In the genomic region with DNA sequence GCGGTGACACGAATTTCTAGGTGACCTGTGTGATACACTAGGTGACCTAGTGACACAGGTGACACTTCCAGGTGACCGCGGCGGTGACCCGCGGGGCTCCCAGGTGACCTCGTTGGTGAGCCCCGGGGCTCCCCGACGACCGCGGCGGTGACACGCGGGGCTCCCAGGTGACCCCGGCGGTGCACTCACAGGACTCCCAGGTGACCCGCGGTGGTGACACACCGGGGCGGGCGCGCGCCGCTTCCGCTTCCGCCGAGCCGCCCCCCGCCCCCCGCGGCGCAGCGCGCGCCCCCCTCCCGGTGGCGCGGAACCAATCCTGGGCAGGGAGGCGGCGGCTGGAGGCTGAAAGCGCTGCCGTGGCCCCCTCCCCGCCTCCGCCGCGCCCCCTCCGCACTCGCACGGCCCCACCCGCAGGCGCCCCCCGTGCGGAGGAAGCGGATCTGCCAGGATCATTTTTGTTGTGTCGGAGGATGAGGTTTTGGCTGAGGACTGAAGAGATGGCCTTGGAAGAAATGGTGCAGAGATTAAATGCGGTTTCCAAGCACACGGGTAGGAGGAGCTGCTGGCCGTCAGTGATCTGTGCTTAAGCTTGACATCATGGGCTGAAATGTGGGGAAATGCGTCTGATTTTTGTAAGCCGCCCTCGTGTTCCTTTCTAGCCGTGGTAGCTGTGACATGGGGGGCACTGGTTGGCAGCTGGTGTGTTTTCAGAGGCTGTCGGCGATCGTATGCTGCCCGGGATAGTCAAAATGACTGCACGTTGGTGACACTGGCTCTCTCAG, we compare ENCODE assay signal across 8 cellular contexts. TPM values are rescaled to one million over a fixed set of nuclear protein-coding genes. Genes with fewer than 3 reads are reported as not detected.
DNase-seq lines count a peak whose midpoint lies in the region; ATAC-seq and TF ChIP-seq lines count a peak whose summit lies in the region.

A gene with protein sequence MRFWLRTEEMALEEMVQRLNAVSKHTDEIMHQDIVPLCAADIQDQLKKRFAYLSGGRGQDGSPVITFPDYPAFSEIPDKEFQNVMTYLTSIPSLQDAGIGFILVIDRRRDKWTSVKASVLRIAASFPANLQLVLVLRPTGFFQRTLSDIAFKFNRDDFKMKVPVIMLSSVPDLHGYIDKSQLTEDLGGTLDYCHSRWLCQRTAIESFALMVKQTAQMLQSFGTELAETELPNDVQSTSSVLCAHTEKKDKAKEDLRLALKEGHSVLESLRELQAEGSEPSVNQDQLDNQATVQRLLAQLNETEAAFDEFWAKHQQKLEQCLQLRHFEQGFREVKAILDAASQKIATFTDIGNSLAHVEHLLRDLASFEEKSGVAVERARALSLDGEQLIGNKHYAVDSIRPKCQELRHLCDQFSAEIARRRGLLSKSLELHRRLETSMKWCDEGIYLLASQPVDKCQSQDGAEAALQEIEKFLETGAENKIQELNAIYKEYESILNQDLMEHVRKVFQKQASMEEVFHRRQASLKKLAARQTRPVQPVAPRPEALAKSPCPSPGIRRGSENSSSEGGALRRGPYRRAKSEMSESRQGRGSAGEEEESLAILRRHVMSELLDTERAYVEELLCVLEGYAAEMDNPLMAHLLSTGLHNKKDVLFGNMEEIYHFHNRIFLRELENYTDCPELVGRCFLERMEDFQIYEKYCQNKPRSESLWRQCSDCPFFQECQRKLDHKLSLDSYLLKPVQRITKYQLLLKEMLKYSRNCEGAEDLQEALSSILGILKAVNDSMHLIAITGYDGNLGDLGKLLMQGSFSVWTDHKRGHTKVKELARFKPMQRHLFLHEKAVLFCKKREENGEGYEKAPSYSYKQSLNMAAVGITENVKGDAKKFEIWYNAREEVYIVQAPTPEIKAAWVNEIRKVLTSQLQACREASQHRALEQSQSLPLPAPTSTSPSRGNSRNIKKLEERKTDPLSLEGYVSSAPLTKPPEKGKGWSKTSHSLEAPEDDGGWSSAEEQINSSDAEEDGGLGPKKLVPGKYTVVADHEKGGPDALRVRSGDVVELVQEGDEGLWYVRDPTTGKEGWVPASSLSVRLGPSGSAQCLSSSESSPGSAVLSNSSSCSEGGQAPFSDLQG (plus strand): TSS at position 305 of the 782 bp plus-strand sequence. CDS start 166 bp downstream, at position 471.

- peaks cover 59% of the 10 kb centered on the region for H3K27me3 ChIP-seq in AG04450 (ENCODE audit: control insufficient read depth, insufficient read depth, low read length)
- peaks cover 62% of the 10 kb centered on the region for H3K27me3 ChIP-seq in RWPE2 (ENCODE audit: insufficient read depth, poor library complexity, severe bottlenecking)
- H3K27me3 ChIP-seq in heart right ventricle: peaks cover 0 to 34% (median 7%) of the 10 kb centered on the region in 7 donors

- no peaks in the 10 kb centered on the region for H3K36me3 Mint-ChIP-seq in activated naive CD4-positive, alpha-beta T cell treated with anti-CD3 and anti-CD28 coated beads, Interleukin-2, amount 50 U/mL, for 24 hours
- H3K36me3 Mint-ChIP-seq in type B pancreatic cell: no peaks in the 10 kb centered on the region

- H3K4me3 Mint-ChIP-seq in activated naive CD4-positive, alpha-beta T cell treated with anti-CD3 and anti-CD28 coated beads, Interleukin-2, amount 50 U/mL, for 24 hours: peak within 1 kb of the TSS; percentile 93
- peak within 1 kb of the TSS; percentile 94 for H3K4me3 Mint-ChIP-seq in type B pancreatic cell

- intact Hi-C loops in heart right ventricle (cut with DNase I): loop anchor here in 1 of 10 donors (5.0 kb wide), 1 partner anchor 253 kb away; no protein-coding TSS in a partner anchor
- intact Hi-C loops in posterior vena cava (cut with DNase I): no loop called here

- peaks cover 40% of the 10 kb centered on the region for H3K4me1 Mint-ChIP-seq in activated naive CD4-positive, alpha-beta T cell treated with anti-CD3 and anti-CD28 coated beads, Interleukin-2, amount 50 U/mL, for 24 hours
- H3K4me1 Mint-ChIP-seq in type B pancreatic cell (ENCODE audit: unreplicated experiment): peaks cover 13% of the 10 kb centered on the region

- H3K36me3 ChIP-seq in RWPE2 (ENCODE audit: low read depth) (no peaks in the 10 kb centered on the region), heart right ventricle (no peaks in the 10 kb centered on the region)

- DNase-seq in AG04450 (ENCODE audit: low read depth, low spot score): no peak
- peak; percentile 48 for DNase-seq in HEK293T (ENCODE audit: extremely low spot score)
- peak; percentile 26 for DNase-seq in RWPE2 (ENCODE audit: low spot score)
- DNase-seq in heart right ventricle: peak; percentile 36 to 50
- peak; percentile 84 for DNase-seq in posterior vena cava (ENCODE audit: low spot score)
- DNase-seq in type B pancreatic cell (ENCODE audit: extremely low spot score, unreplicated experiment): no peak

- H3K4me1 ChIP-seq in RWPE2 (ENCODE audit: insufficient read depth, poor library complexity, severe bottlenecking) (no peaks in the 10 kb centered on the region), heart right ventricle (peaks cover 3 to 39% (median 20%) of the 10 kb centered on the region in 9 donors)

- ATAC-seq in RWPE2 (ENCODE audit: low read depth): peak; percentile 55
- ATAC-seq in heart right ventricle: peak; percentile 47 to 79 (median 64)
- ATAC-seq in HG02852 (IDR thresholded peaks at IDR 0.05; ENCODE audit: unreplicated experiment): no peak

- H3K27me3 Mint-ChIP-seq in activated naive CD4-positive, alpha-beta T cell treated with anti-CD3 and anti-CD28 coated beads, Interleukin-2, amount 50 U/mL, for 24 hours: no peaks in the 10 kb centered on the region
- peaks cover 20% of the 10 kb centered on the region for H3K27me3 Mint-ChIP-seq in type B pancreatic cell

- H3K9me3 ChIP-seq in AG04450 (ENCODE audit: control insufficient read depth, insufficient read depth, low read length): peaks cover 13% of the 10 kb centered on the region
- no peaks in the 10 kb centered on the region for H3K9me3 ChIP-seq in RWPE2 (ENCODE audit: severe bottlenecking)
- H3K9me3 ChIP-seq in heart right ventricle: no peaks in the 10 kb centered on the region

- POLR2A ChIA-PET in AG04450 (lab: Yijun Ruan, JAX) (no interaction called here), HEK293T (lab: Yijun Ruan, JAX) (no interaction called here)

- CTCF ChIA-PET in AG04450 (lab: Charles Lee) (no interaction called here), HEK293T (lab: Yijun Ruan, JAX) (interaction anchor here (0.7 to 0.8 kb wide), 3 partner anchors 16 to 38 kb away, joined by 3 read pairs; no protein-coding TSS in a partner anchor)

- WGBS in heart right ventricle, 2 donors: 0 to 1% methylated on average over 53 to 69 of the region's 69 CpGs

- H3K9me3 Mint-ChIP-seq in activated naive CD4-positive, alpha-beta T cell treated with anti-CD3 and anti-CD28 coated beads, Interleukin-2, amount 50 U/mL, for 24 hours: no peaks in the 10 kb centered on the region
- H3K9me3 Mint-ChIP-seq in type B pancreatic cell: no peaks in the 10 kb centered on the region

- peak; percentile 17; the same call in 1 of the 2 replicates for TF ChIP-seq CTCF in AG04450 (IDR thresholded peaks at IDR 0.05; ENCODE audit: low read depth, low read length)
- no peak for TF ChIP-seq CTCF in RWPE2 (IDR thresholded peaks at IDR 0.05; ENCODE audit: poor library complexity, severe bottlenecking)
- TF ChIP-seq CTCF in heart right ventricle (IDR thresholded peaks at IDR 0.05): peak in 7 of 9 donors; percentile 16 to 59 (median 27)
- peak; percentile 34 for TF ChIP-seq CTCF in type B pancreatic cell (conservative IDR thresholded peaks at IDR 0.05)

- peak within 1 kb of the TSS; percentile 71 for H3K27ac Mint-ChIP-seq in activated naive CD4-positive, alpha-beta T cell treated with anti-CD3 and anti-CD28 coated beads, Interleukin-2, amount 50 U/mL, for 24 hours
- H3K27ac Mint-ChIP-seq in type B pancreatic cell: peak within 1 kb of the TSS; percentile 82

- H3K27ac ChIP-seq in AG04450 (ENCODE audit: low read depth, low read length) (no peak within 1 kb of the TSS), RWPE2 (ENCODE audit: poor library complexity, severe bottlenecking) (no peak within 1 kb of the TSS), heart right ventricle (peak within 1 kb of the TSS; percentile 2 to 91 (median 81))

- H3K4me3 ChIP-seq in AG04450 (ENCODE audit: low read depth, low read length): peak within 1 kb of the TSS; percentile 10; the same call in 1 of the 2 replicates
- peak within 1 kb of the TSS; percentile 20 for H3K4me3 ChIP-seq in RWPE2 (ENCODE audit: severe bottlenecking)
- H3K4me3 ChIP-seq in heart right ventricle: peak within 1 kb of the TSS; percentile 34 to 70 (median 58)

TF ChIP-seq in HEK293T, 16 proteins besides CTCF, POLR2A, EP300 and RAD21:
- no peak for TF ChIP-seq HDGF (IDR thresholded peaks at IDR 0.05; ENCODE audit: borderline replicate concordance)
- TF ChIP-seq L3MBTL2 (conservative IDR thresholded peaks at IDR 0.05): peak; percentile 57
- TF ChIP-seq SP1 (IDR thresholded peaks at IDR 0.05): no peak
- TF ChIP-seq FOXA1 (IDR thresholded peaks at IDR 0.05): no peak
- no peak for TF ChIP-seq TARDBP (IDR thresholded peaks at IDR 0.05)
- no peak for TF ChIP-seq NFRKB (IDR thresholded peaks at IDR 0.05)
- no peak for TF ChIP-seq CTBP1 (IDR thresholded peaks at IDR 0.05; ENCODE audit: borderline replicate concordance)
- TF ChIP-seq ZNF384 (IDR thresholded peaks at IDR 0.05): no peak
- TF ChIP-seq SUZ12 (IDR thresholded peaks at IDR 0.05): no peak

RNA-seq across cellular contexts. Expression of the gene that starts here (rescaled TPM):
- 0.04 and 0.10 TPM in 2 replicates for polyA plus RNA-seq in AG04450 (2011; rRNA removed)
- polyA minus RNA-seq in AG04450 (2011; rRNA and poly(A)+ RNA removed): 0.04 and 0.46 TPM in 2 replicates
- total RNA-seq in heart right ventricle: 10 to 100 TPM; 29.6 to 99.8 (median 45.3) TPM
- 10 to 100 TPM; 38.6 to 94.1 TPM for polyA plus RNA-seq in heart right ventricle
- 10 to 100 TPM; 28.6 to 33.1 TPM for total RNA-seq in posterior vena cava
- total RNA-seq in type B pancreatic cell (ENCODE audit: low replicate concordance): 37.3 and 46.9 TPM in 2 replicates

Comparison
In these comparisons a context has a peak if more than half of its experiments do, and no peak if none do; other contexts are left out.
1. RNA of the gene that starts here (polyA plus RNA-seq): 38.6 to 94.1 TPM in heart right ventricle; 0.04 to 0.10 TPM in AG04450; every median in the first group is over 10 times any median in the second.
2. DNase-seq: peak in HEK293T (single experiment), RWPE2 (single experiment), heart right ventricle (2 of 2) and posterior vena cava (single experiment); none in AG04450 (single experiment) and type B pancreatic cell (single experiment).
3. H3K27ac ChIP-seq: peak in heart right ventricle (10 of 10); none in AG04450 (single experiment) and RWPE2 (single experiment).
4. Peak in every context shown above with its lines, with median percentiles within 50 percentile points of each other: H3K4me3 ChIP-seq.